In genomic region chr9:98506422-98507054, GRCh38 we compare ENCODE assay signal across 21 cellular contexts.
DNase-seq lines count a peak whose midpoint lies in the region; ATAC-seq and TF ChIP-seq lines count a peak whose summit lies in the region.
"Had no signal": no experiment of that assay in that cellular context is flagged by ENCODE, and none has a peak within 500 bp of the region (broad histone marks: within the 10 kb centered on the region; RNA-seq: fewer than 3 reads in every experiment).

No MANE protein-coding gene starts in this region.

- peaks cover 3% of the 10 kb centered on the region for H3K27me3 Mint-ChIP-seq in nephron progenitor cell (ENCODE audit: low read depth, poor library complexity)

- in situ Hi-C loops in G401 (cut with HindIII; ENCODE audit: low sequenced_read_pairs): no loop called here

- peaks cover 26% of the 10 kb centered on the region for H3K9me3 Mint-ChIP-seq in nephron progenitor cell

- no peak overlapping the region for H3K27ac Mint-ChIP-seq in nephron progenitor cell

- no peak for TF ChIP-seq CTCF in nephron progenitor cell (IDR thresholded peaks at IDR 0.05)

- no peaks in the 10 kb centered on the region for H3K36me3 Mint-ChIP-seq in nephron progenitor cell (ENCODE audit: low read depth)

- H3K4me3 Mint-ChIP-seq in nephron progenitor cell: no peak overlapping the region

- peak; percentile 18 for DNase-seq in DMS 273 (lab: John Stamatoyannopoulos, UW; ENCODE audit: unreplicated experiment)
- DNase-seq in DMS 273 treated with DMSO at 0.1 percent for 48 hours (lab: John Stamatoyannopoulos, UW): no peak
- DNase-seq in G401 (ENCODE audit: low spot score): peak; percentile 42
- DNase-seq in cerebellum (ENCODE audit: low spot score): peak; percentile 30
- peak; percentile 41 for DNase-seq in islet precursor cell
- no peak for DNase-seq in nephron progenitor cell
- no peak for DNase-seq in GM19238 (ENCODE audit: insufficient read length, low spot score)
- DNase-seq: ACHN, Calu3, H7, KBM-7, MV-4-11, NCI-H1105, NCI-H1436 treated with DMSO at 0.1 percent for 48 hours, NCI-H2029, NCI-H2227 treated with DMSO at 0.1 percent for 48 hours, NCI-H526 treated with DMSO at 0.1 percent for 48 hours, Right ventricle myocardium superior, RPMI8226 had no signal

- peaks cover 16% of the 10 kb centered on the region for H3K4me1 Mint-ChIP-seq in nephron progenitor cell

- no peak for ATAC-seq in GM21528 (IDR thresholded peaks at IDR 0.05; ENCODE audit: low FRiP score, unreplicated experiment)
- ATAC-seq: GM12878 had no signal

Comparison
In these comparisons a context has a peak if more than half of its experiments do, and no peak if none do; other contexts are left out.
1. DNase-seq: peak in DMS 273 (single experiment), G401 (single experiment), cerebellum (single experiment) and islet precursor cell (single experiment); none in DMS 273 treated with DMSO at 0.1 percent for 48 hours (single experiment), nephron progenitor cell (single experiment) and GM19238 (single experiment).